In the genomic region with DNA sequence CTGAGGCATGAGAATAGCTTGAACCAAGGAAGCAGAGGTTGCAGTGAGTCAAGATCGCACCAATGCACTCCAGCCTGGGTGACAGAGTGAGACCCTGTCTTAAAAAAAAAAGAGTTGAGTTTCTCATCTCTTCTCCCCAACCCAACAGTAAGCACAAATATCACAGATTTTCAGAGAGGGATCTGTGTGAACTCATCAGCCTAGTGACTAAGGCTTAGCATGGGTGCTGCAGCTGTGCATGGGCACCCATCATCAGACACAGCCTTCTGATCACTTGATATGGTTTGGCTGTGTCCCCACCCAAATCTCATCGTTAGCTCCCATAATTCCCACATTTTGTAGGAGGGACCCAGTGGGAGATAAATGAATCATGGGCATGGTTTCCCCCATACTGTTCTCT, we compare ENCODE assay signal across 22 cellular contexts.
"Had no signal": no experiment of that assay in that cellular context is flagged by ENCODE, and none has a peak within 500 bp of the region (broad histone marks: within the 10 kb centered on the region; RNA-seq: fewer than 3 reads in every experiment).

No MANE protein-coding gene starts in this region.

- H3K27ac ChIP-seq: brain microvascular endothelial cell, neutrophil, parathyroid adenoma, stomach, testis, upper lobe of right lung had no signal

- H3K4me1 ChIP-seq: parathyroid adenoma, stomach, upper lobe of right lung had no signal

- H3K9me3 Mint-ChIP-seq: effector memory CD8-positive, alpha-beta T cell; mesothelial cell of epicardium had no signal

- H3K36me3 Mint-ChIP-seq: mesothelial cell of epicardium; stimulated activated memory B cell treated with anti-CD40 and anti-IgM and Interleukin-4, amounts not matched to agents 10 μg/mL and 1 μg/mL and 100 μg/mL, for 72 hours had no signal

- FAIRE-seq: colon, endothelial cell of umbilical vein, frontal cortex had no signal

- H3K27ac Mint-ChIP-seq: activated CD4-positive, alpha-beta memory T cell treated with anti-CD3 and anti-CD28 coated beads, Interleukin-2, amount 10 ng/mL, durations not matched to agents 7 days and 5 days; activated naive CD8-positive, alpha-beta T cell treated with anti-CD3 and anti-CD28 coated beads, Interleukin-2, amount 50 U/mL, for 24 hours; effector memory CD8-positive, alpha-beta T cell; mesothelial cell of epicardium; nephron; stimulated activated memory B cell treated with anti-CD40 and anti-IgM and Interleukin-4, amounts not matched to agents 10 μg/mL and 1 μg/mL and 100 μg/mL, for 72 hours had no signal

- H3K4me3 ChIP-seq: left ventricle myocardium inferior, stomach, testis, upper lobe of right lung had no signal

- DNase-seq: activated CD4-positive, alpha-beta memory T cell treated with anti-CD3 and anti-CD28 coated beads, Interleukin-2, amount 10 ng/mL, durations not matched to agents 7 days and 5 days; activated CD4-positive, alpha-beta T cell treated with anti-CD3 and anti-CD28 coated beads for 48 hours; activated gamma-delta T cell; activated naive CD4-positive, alpha-beta T cell treated with anti-CD3 and anti-CD28 coated beads, Interleukin-2, amount 50 U/mL, for 16 hours; activated naive CD8-positive, alpha-beta T cell treated with anti-CD3 and anti-CD28 coated beads, Interleukin-2, amount 50 U/mL, for 24 hours; central memory CD4-positive, alpha-beta T cell; effector memory CD8-positive, alpha-beta T cell; stimulated activated CD4-positive, alpha-beta T cell treated with anti-CD3 and anti-CD28 coated beads, Interleukin-2, amount 100 ng/mL, for 24 hours; T-helper 2 cell; testis; upper lobe of right lung had no signal

- H3K36me3 ChIP-seq: brain microvascular endothelial cell, left ventricle myocardium inferior, neutrophil, stomach, upper lobe of right lung had no signal

- H3K9me3 ChIP-seq: left ventricle myocardium inferior, neutrophil, stomach, testis, upper lobe of right lung had no signal

- H2AFZ ChIP-seq: parathyroid adenoma had no signal

- H3K79me2 ChIP-seq: parathyroid adenoma had no signal

- H3K4me3 Mint-ChIP-seq: activated CD4-positive, alpha-beta memory T cell treated with anti-CD3 and anti-CD28 coated beads, Interleukin-2, amount 10 ng/mL, durations not matched to agents 7 days and 5 days; activated naive CD8-positive, alpha-beta T cell treated with anti-CD3 and anti-CD28 coated beads, Interleukin-2, amount 50 U/mL, for 24 hours; effector memory CD8-positive, alpha-beta T cell; mesothelial cell of epicardium; nephron; stimulated activated memory B cell treated with anti-CD40 and anti-IgM and Interleukin-4, amounts not matched to agents 10 μg/mL and 1 μg/mL and 100 μg/mL, for 72 hours had no signal

- H3K27me3 ChIP-seq: brain microvascular endothelial cell, neutrophil, stomach, testis, upper lobe of right lung had no signal

- H3K4me1 Mint-ChIP-seq: activated CD4-positive, alpha-beta memory T cell treated with anti-CD3 and anti-CD28 coated beads, Interleukin-2, amount 10 ng/mL, durations not matched to agents 7 days and 5 days; stimulated activated memory B cell treated with anti-CD40 and anti-IgM and Interleukin-4, amounts not matched to agents 10 μg/mL and 1 μg/mL and 100 μg/mL, for 72 hours had no signal
